In genomic region chr10:8568401-8568800, GRCh38 we compare ENCODE assay signal across 1 cellular context.
TF ChIP-seq lines count a peak whose summit lies in the region.

No MANE protein-coding gene starts in this region.

TF ChIP-seq in H1, 55 proteins besides CTCF, POLR2A, EP300 and RAD21 (continued from another document):
- TF ChIP-seq NANOG (IDR thresholded peaks at IDR 0.05; ENCODE audit: insufficient read depth, low read depth, low read length, poor library complexity, severe bottlenecking) (no peak), TEAD4 (IDR thresholded peaks at IDR 0.05; ENCODE audit: low read depth, low read length) (no peak), SIN3A (conservative IDR thresholded peaks at IDR 0.05 in 1 of 2, IDR thresholded peaks at IDR 0.05 in 1 of 2; ENCODE audit: low read depth in 1 of 2, low read length in 2 of 2) (no peak), CREB1 (IDR thresholded peaks at IDR 0.05) (no peak)
